In the genomic region with DNA sequence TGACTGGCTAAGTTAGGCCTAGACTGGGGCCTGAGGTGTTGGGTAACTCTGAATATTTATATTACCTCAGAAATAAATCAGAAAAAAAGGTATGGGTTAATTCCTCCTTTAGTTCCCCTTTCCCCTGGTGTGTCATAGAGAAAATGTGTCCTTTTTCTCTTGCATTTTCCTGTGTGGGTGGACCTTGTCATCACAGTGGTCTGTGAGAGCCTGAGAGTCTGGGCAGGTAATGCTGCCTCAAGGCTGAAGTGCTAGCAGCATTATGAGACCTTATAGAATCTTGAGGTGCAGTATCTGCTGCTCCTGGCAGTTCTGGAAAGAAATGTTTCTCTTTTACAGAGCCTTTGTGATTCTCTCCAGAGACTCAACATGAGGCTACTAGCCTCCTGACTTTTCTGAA, we compare ENCODE assay signal across 4 cellular contexts.
"Had no signal": no experiment of that assay in that cellular context is flagged by ENCODE, and none has a peak within 500 bp of the region (broad histone marks: within the 10 kb centered on the region; RNA-seq: fewer than 3 reads in every experiment).

No MANE protein-coding gene starts in this region.

- H3K4me1 Mint-ChIP-seq: GM23338 had no signal

- DNase-seq: H9, HCEC 1CT, IMR-90 had no signal

- ATAC-seq: GM23338 had no signal

- H3K27ac Mint-ChIP-seq: GM23338, H9 had no signal

- H3K4me3 Mint-ChIP-seq: GM23338, H9 had no signal

- H3K9me3 Mint-ChIP-seq: GM23338, H9 had no signal
